Comparison of ENCODE assay signal across 1 cellular context in genomic region chr17:3683054-3683511, GRCh38.
TF ChIP-seq lines count a peak whose summit lies in the region.

No MANE protein-coding gene starts in this region.

TF ChIP-seq in HEK293, 187 proteins besides CTCF, POLR2A, EP300 and RAD21 (continued from another document):
- TF ChIP-seq PATZ1 (tag by site-specific recombination; IDR thresholded peaks at IDR 0.05) (peak; percentile 38; the same call in 1 of the 2 replicates), ZNF2 (tag by site-specific recombination; IDR thresholded peaks at IDR 0.05) (peak; percentile 69; the same call in 1 of the 2 replicates), KLF17 (tag by site-specific recombination; IDR thresholded peaks at IDR 0.05) (0 out of 2 replicates have a peak, but pooled peaks have one; percentile 16), PRDM6 (tag by site-specific recombination; IDR thresholded peaks at IDR 0.05) (no peak), ZFHX2 (tag by site-specific recombination; conservative IDR thresholded peaks at IDR 0.05) (0 out of 2 replicates have a peak, but pooled peaks have one; percentile 23), ZNF398 (tag by site-specific recombination; IDR thresholded peaks at IDR 0.05) (no peak), ZBTB48 (tag by site-specific recombination; IDR thresholded peaks at IDR 0.05) (0 out of 2 replicates have a peak, but pooled peaks have one; percentile 23), ZNF580 (tag by site-specific recombination; IDR thresholded peaks at IDR 0.05) (peak; percentile 58; the same call in 1 of the 2 replicates), ZNF768 (tag by site-specific recombination; IDR thresholded peaks at IDR 0.05) (no peak)
